Comparison of ENCODE assay signal across 16 cellular contexts in the genomic region with DNA sequence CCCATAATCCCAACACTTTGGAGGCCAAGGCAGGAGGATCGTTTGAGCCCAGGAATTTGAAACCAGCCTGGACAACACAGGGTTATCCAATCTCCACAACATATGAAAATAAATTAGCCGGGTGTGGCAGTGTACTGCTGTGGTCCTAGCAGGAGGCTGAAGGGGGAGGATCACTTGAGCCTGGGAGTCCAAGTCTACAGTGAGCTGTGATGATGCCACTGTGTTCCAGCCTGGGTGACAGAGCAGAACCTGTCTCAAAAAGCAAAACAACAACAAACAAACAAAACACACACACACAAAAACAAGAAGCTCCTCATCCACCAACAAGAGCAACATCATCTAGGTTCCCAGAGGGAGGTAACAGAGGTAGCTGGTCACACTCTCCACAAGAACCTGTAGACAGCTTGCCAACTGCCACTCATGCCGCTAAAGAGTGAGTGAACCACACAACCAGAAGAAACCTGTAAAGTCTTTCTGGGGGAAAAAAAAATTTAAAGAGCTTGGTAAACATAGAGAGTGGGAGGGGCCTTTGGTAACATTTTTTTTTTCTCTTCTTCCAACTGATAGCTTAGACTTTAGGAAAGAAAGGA. TPM values are rescaled to one million over a fixed set of nuclear protein-coding genes. Genes with fewer than 3 reads are reported as not detected.
DNase-seq lines count a peak whose midpoint lies in the region; ATAC-seq, FAIRE-seq and TF ChIP-seq lines count a peak whose summit lies in the region.
"Had no signal": no experiment of that assay in that cellular context is flagged by ENCODE, and none has a peak within 500 bp of the region (broad histone marks: within the 10 kb centered on the region; RNA-seq: fewer than 3 reads in every experiment).

No MANE protein-coding gene starts in this region.

- no peak overlapping the region for H3K4me2 ChIP-seq in H1 (ENCODE audit: insufficient read depth in 1 of 2, low read depth in 2 of 2, low read length in 2 of 2)

- FAIRE-seq in H1 (lab: Jason Lieb, UNC) (no peak), RCC 7860 (lab: Jason Lieb, UNC) (no peak)
- FAIRE-seq: astrocyte had no signal

- peak overlapping the region; percentile 38; the same call in 1 of the 2 replicates for H4K8ac ChIP-seq in H1 (ENCODE audit: extremely low read depth, insufficient read depth, low read length)

- no peak overlapping the region for H2BK5ac ChIP-seq in H1 (ENCODE audit: low read depth, low read length)

- TF ChIP-seq EP300 in H1 (IDR thresholded peaks at IDR 0.05; ENCODE audit: borderline replicate concordance in 1 of 2, low read depth in 2 of 2, low read length in 2 of 2) = no peak

- no peak for TF ChIP-seq CTCF in CD8-positive, alpha-beta T cell (IDR thresholded peaks at IDR 0.05)
- no peak for TF ChIP-seq CTCF in H1 (IDR thresholded peaks at IDR 0.05; ENCODE audit: control extremely low read depth in 1 of 3, insufficient read depth in 1 of 3, low read depth in 1 of 3, low read length in 3 of 3)

- peaks cover 0 to 1% of the 10 kb centered on the region in 2 experiments for H4K20me1 ChIP-seq in H1 (replicated peaks in 1 of 2; ENCODE audit: control insufficient read depth in 1 of 2, insufficient read depth in 2 of 2, low read length in 2 of 2)

- H3K23me2 ChIP-seq in H1 (ENCODE audit: low read depth, low read length) = no peaks in the 10 kb centered on the region

- H3K9me3 ChIP-seq in CD8-positive, alpha-beta T cell (ENCODE audit: low read length) = no peaks in the 10 kb centered on the region
- H3K9me3 ChIP-seq in H1 (ENCODE audit: insufficient read depth in 2 of 2, low read depth in 1 of 2, low read length in 1 of 2) = no peaks in the 10 kb centered on the region
- H3K9me3 ChIP-seq: ovary had no signal

- no peak overlapping the region for H3K23ac ChIP-seq in H1 (ENCODE audit: insufficient read length)

- no peak overlapping the region for H4K91ac ChIP-seq in H1 (replicated peaks; ENCODE audit: insufficient read length, low read length)

- POLR2A ChIA-PET in CD8-positive, alpha-beta T cell (lab: Charles Lee) = interaction anchor here (0.6 to 1.3 kb wide), 2 partner anchors 18 to 54 kb away, joined by 3 read pairs; no protein-coding TSS in a partner anchor
- POLR2A ChIA-PET in H1 (lab: Charles Lee; ENCODE audit: partially characterized antibody) = interaction anchor here (1.1 to 2.0 kb wide), 4 partner anchors 11 to 96 kb away, joined by 4 to 6 read pairs (median 5); a partner anchor contains a TSS

- no peaks in the 10 kb centered on the region for H3K27me3 Mint-ChIP-seq in CD8-positive, alpha-beta T cell (ENCODE audit: low read depth)
- H3K27me3 Mint-ChIP-seq: activated naive CD4-positive, alpha-beta T cell treated with anti-CD3 and anti-CD28 coated beads, Interleukin-2, amount 10 ng/mL, durations not matched to agents 7 days and 5 days had no signal

- no peak overlapping the region for H3K56ac ChIP-seq in H1 (replicated peaks; ENCODE audit: insufficient read length, low read depth, low read length)

- TF ChIP-seq RAD21 in H1 (IDR thresholded peaks at IDR 0.05 in 1 of 2, conservative IDR thresholded peaks at IDR 0.05 in 1 of 2; ENCODE audit: low read depth in 2 of 2, low read length in 2 of 2) = no peak

- H2BK12ac ChIP-seq in H1 (ENCODE audit: low read depth, low read length) = no peak overlapping the region

- no peaks in the 10 kb centered on the region for H3K9me3 Mint-ChIP-seq in CD8-positive, alpha-beta T cell
- H3K9me3 Mint-ChIP-seq: activated naive CD4-positive, alpha-beta T cell treated with anti-CD3 and anti-CD28 coated beads, Interleukin-2, amount 10 ng/mL, durations not matched to agents 7 days and 5 days had no signal

- peaks cover 4% of the 10 kb centered on the region for H3K36me3 Mint-ChIP-seq in CD8-positive, alpha-beta T cell

- H3K27me3 ChIP-seq in CD8-positive, alpha-beta T cell (ENCODE audit: insufficient read depth, low read length) = no peaks in the 10 kb centered on the region
- H3K27me3 ChIP-seq in H1 (replicated peaks in 1 of 4; ENCODE audit: control insufficient read depth in 3 of 4, extremely low read depth in 1 of 4, insufficient read depth in 3 of 4, low read length in 3 of 4) = no peaks in the 10 kb centered on the region
- H3K27me3 ChIP-seq: foreskin keratinocyte, ovary had no signal

- H3K79me1 ChIP-seq in H1 (ENCODE audit: low read depth, low read length) = peaks cover 3% of the 10 kb centered on the region

- H2BK120ac ChIP-seq in H1 (replicated peaks; ENCODE audit: low read depth, low read length) = no peak overlapping the region

- no peak overlapping the region for H2BK15ac ChIP-seq in H1 (ENCODE audit: low read length)

- no peak for ATAC-seq in CD8-positive, alpha-beta T cell
- ATAC-seq in HG02763 (IDR thresholded peaks at IDR 0.05; ENCODE audit: unreplicated experiment) = no peak
- ATAC-seq: foreskin keratinocyte, left lobe of liver had no signal

- peaks cover 3 to 80% of the 10 kb centered on the region in 2 experiments; a peak in 2 of 4 replicates for H3K79me2 ChIP-seq in H1 (ENCODE audit: control insufficient read depth in 1 of 2, insufficient read depth in 2 of 2, low read length in 2 of 2)

- WGBS in H1 (ENCODE audit: extremely low coverage in 1 of 2, insufficient coverage in 1 of 2, insufficient read length in 1 of 2, insufficient replicate concordance in 2 of 2, low coverage in 1 of 2, low lambda C conversion rate in 2 of 2, missing lambda C conversion rate in 1 of 2), 2 experiments = 95% methylated on average over 3 of the region's 3 CpGs; no CpG with 5 or more reads in 1 of the 2 experiments

- no peak overlapping the region for H2AFZ ChIP-seq in H1 (ENCODE audit: low read length)

- CTCF ChIA-PET in CD8-positive, alpha-beta T cell (lab: Charles Lee) = interaction anchor here (0.6 to 2.1 kb wide), 3 partner anchors 12 to 52 kb away, joined by 3 to 7 read pairs (median 3); no protein-coding TSS in a partner anchor
- CTCF ChIA-PET in H1 (lab: Charles Lee; ENCODE audit: partially characterized antibody) = interaction anchor here (0.7 to 4.6 kb wide), 3 partner anchors 12 to 54 kb away, joined by 3 to 29 read pairs (median 3); no protein-coding TSS in a partner anchor

- H3K36me3 ChIP-seq in CD8-positive, alpha-beta T cell (ENCODE audit: insufficient read depth, low read length) = no peaks in the 10 kb centered on the region
- 0 out of 8 replicates have a peak, but pooled peaks cover 0 to 3% (median 0%) of the 10 kb centered on the region in 4 experiments for H3K36me3 ChIP-seq in H1 (ENCODE audit: control insufficient read depth in 2 of 4, insufficient read depth in 4 of 4, low read length in 3 of 4)
- H3K36me3 ChIP-seq: ovary had no signal

- H3K4me1 ChIP-seq in CD8-positive, alpha-beta T cell (ENCODE audit: insufficient read depth, low read length) = no peaks in the 10 kb centered on the region
- H3K4me1 ChIP-seq in H1 (replicated peaks in 1 of 4; ENCODE audit: control insufficient read depth in 3 of 4, insufficient read depth in 4 of 4, low read length in 3 of 4) = no peaks in the 10 kb centered on the region
- H3K4me1 ChIP-seq: foreskin keratinocyte had no signal

- no peak for DNase-seq in CD8-positive, alpha-beta T cell
- peak; percentile 5 for DNase-seq in M059J (ENCODE audit: low read depth)
- DNase-seq in H1 (ENCODE audit: low read depth in 1 of 2, low spot score in 2 of 2) = no peak
- peak; percentile 32 for DNase-seq in renal cortical epithelial cell (ENCODE audit: low read depth)
- no peak for DNase-seq in T1000 (lab: John Stamatoyannopoulos, UW)
- no peak for DNase-seq in RCC 7860 (ENCODE audit: low spot score)
- DNase-seq: activated naive CD4-positive, alpha-beta T cell treated with anti-CD3 and anti-CD28 coated beads, Interleukin-2, amount 10 ng/mL, durations not matched to agents 7 days and 5 days; DMS79; foreskin keratinocyte; MM.1S; ovary; stimulated activated CD4-positive, alpha-beta T cell treated with anti-CD3 and anti-CD28 coated beads, Interleukin-2, amount 100 ng/mL, for 48 hours had no signal

- no peak overlapping the region for H3K14ac ChIP-seq in H1 (ENCODE audit: insufficient read length)

- no peak overlapping the region for H2BK20ac ChIP-seq in H1 (ENCODE audit: low read length)

- peaks cover 25% of the 10 kb centered on the region for H3K4me1 Mint-ChIP-seq in CD8-positive, alpha-beta T cell (ENCODE audit: low read depth)

- no peak overlapping the region for H4K5ac ChIP-seq in H1 (ENCODE audit: insufficient read length, low read depth, low read length)

- H3K4me3 ChIP-seq in CD8-positive, alpha-beta T cell (ENCODE audit: low read depth, low read length) = no peak overlapping the region
- H3K4me3 ChIP-seq in H1 (ENCODE audit: extremely low read depth in 1 of 4, insufficient read depth in 2 of 4, low read depth in 3 of 4, low read length in 4 of 4) = no peak overlapping the region
- H3K4me3 ChIP-seq: coronary artery, ovary had no signal

- TF ChIP-seq POLR2A in H1 (IDR thresholded peaks at IDR 0.05; ENCODE audit: control extremely low read depth in 1 of 2, low read depth in 2 of 2, low read length in 2 of 2) = no peak

- H3K4me3 Mint-ChIP-seq in CD8-positive, alpha-beta T cell = no peak overlapping the region
- H3K4me3 Mint-ChIP-seq: activated naive CD4-positive, alpha-beta T cell treated with anti-CD3 and anti-CD28 coated beads, Interleukin-2, amount 10 ng/mL, durations not matched to agents 7 days and 5 days had no signal

- H3K4ac ChIP-seq in H1 (replicated peaks; ENCODE audit: insufficient read length, low read depth, low read length) = no peak overlapping the region

- H3K9ac ChIP-seq in H1 (replicated peaks in 1 of 4; ENCODE audit: extremely low read depth in 1 of 4, low read depth in 3 of 4, low read length in 3 of 4) = no peak overlapping the region

- peak overlapping the region; percentile 11 for H3K27ac Mint-ChIP-seq in CD8-positive, alpha-beta T cell
- H3K27ac Mint-ChIP-seq: activated naive CD4-positive, alpha-beta T cell treated with anti-CD3 and anti-CD28 coated beads, Interleukin-2, amount 10 ng/mL, durations not matched to agents 7 days and 5 days had no signal

- intact Hi-C loops in CD8-positive, alpha-beta T cell (cut with DNase I, micrococcal nuclease) = no loop called here

- no peak overlapping the region for H3K27ac ChIP-seq in CD8-positive, alpha-beta T cell (ENCODE audit: low read depth, low read length)
- H3K27ac ChIP-seq in H1 (ENCODE audit: low read depth, low read length) = no peak overlapping the region
- H3K27ac ChIP-seq: foreskin keratinocyte, ovary had no signal

- H2AK5ac ChIP-seq in H1 (ENCODE audit: low read depth, low read length) = no peak overlapping the region

- no peak overlapping the region for H3K18ac ChIP-seq in H1 (ENCODE audit: extremely low read depth, low read length)

RNA-seq across cellular contexts. Expression of a gene that starts 34.7 kb away (rescaled TPM):
- total RNA-seq in CD8-positive, alpha-beta T cell = 1 to 10 TPM; 4.8 to 5.6 TPM
- total RNA-seq in M059J (2014; rRNA removed; shearing (Covaris generic)) = 9.9 and 19.2 TPM in 2 replicates
- 44.5 and 46.6 TPM in 2 replicates for total RNA-seq in H1 (2021; fragmentation: NEBNext Ultra II Directional; extraction: Animal tissue kit (Norgen Biotek cat#: 25700))
- polyA plus RNA-seq in H1 (2011; rRNA removed) = 49.7 and 57.4 TPM in 2 replicates
- 45.1 TPM for polyA plus RNA-seq in H1 (2011; cell fraction: cytosol; rRNA removed)
- polyA plus RNA-seq in H1 (2011; cell fraction: nucleus; rRNA removed) = 26.7 TPM
- 29.3 to 36.8 TPM (median 33.3 TPM) in 4 replicates for polyA plus RNA-seq in H1 (2012, experiment 1 of 2)
- 25.7 TPM for polyA plus RNA-seq in H1 (2012, experiment 2 of 2)
- polyA plus RNA-seq in H1 (2013, experiment 1 of 2) = 21.9 TPM
- polyA plus RNA-seq in H1 (2013, experiment 2 of 2) = 22.7 TPM
- polyA minus RNA-seq in H1 (2011; rRNA and poly(A)+ RNA removed) = 92.1 and 107 TPM in 2 replicates
- polyA minus RNA-seq in H1 (2011; cell fraction: cytosol; rRNA and poly(A)+ RNA removed) = 27.3 TPM
- polyA minus RNA-seq in H1 (2011; cell fraction: nucleus; rRNA and poly(A)+ RNA removed) = 29.0 TPM
- 28.5 and 37.0 TPM in 2 replicates for total RNA-seq in renal cortical epithelial cell

Comparison
In these comparisons a context has a peak if more than half of its experiments do, and no peak if none do; other contexts are left out.
1. DNase-seq: peak in M059J (single experiment) and renal cortical epithelial cell (single experiment); none in CD8-positive, alpha-beta T cell (0 of 7), H1 (0 of 2), T1000 (single experiment) and RCC 7860 (single experiment).